ENCODE assay signal across 9 cellular contexts in the genomic region with DNA sequence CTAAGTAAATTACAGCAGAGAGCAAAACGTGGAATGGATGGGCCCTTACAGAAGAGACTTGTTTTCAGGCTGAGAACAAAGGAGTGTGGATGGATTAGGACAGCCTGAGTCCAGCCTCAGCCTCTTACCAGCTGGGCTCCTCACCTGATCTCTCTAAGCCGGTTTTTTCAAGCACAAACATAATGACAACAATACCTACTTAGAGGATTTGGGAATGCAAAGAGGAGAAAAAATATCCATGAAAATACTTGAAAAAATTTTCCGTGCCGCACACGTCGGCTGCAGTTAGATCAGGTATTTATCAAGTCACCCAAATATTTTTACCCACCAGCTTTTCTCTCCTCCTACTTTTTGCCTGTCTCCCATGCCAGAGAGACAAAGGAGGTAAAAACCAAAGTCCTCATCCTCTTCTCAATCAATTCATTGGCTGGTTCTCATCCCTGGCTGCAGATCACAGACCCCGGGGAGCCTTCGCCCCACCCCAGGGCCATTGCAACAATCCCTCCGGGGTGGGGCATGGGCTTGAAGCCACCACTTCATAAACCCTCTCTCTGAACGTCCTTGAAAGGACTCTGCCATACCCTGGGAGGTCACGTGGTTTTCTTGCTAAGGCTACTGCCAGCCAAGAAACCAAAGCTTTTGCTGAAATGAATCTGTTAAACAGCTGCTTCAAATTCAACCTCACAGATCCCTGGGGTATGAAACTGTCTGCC. TPM values are rescaled to one million over a fixed set of nuclear protein-coding genes. Genes with fewer than 3 reads are reported as not detected.
DNase-seq lines count a peak whose midpoint lies in the region; ATAC-seq and TF ChIP-seq lines count a peak whose summit lies in the region.
"Had no signal": no experiment of that assay in that cellular context is flagged by ENCODE, and none has a peak within 500 bp of the region (broad histone marks: within the 10 kb centered on the region; RNA-seq: fewer than 3 reads in every experiment).

No MANE protein-coding gene starts in this region.

- TF ChIP-seq CTCF in BE2C (IDR thresholded peaks at IDR 0.05; ENCODE audit: low read depth, low read length) (no peak), PC-9 (conservative IDR thresholded peaks at IDR 0.05) (no peak)

- CTCF ChIA-PET in PC-9 (lab: Charles Lee), result interaction anchor here (0.5 to 0.9 kb wide), 3 partner anchors 20 to 31 kb away, joined by 3 read pairs; no protein-coding TSS in a partner anchor

- H3K9ac ChIP-seq in mucosa of stomach (ENCODE audit: low read length), result peak overlapping the region; percentile 18

- POLR2A ChIA-PET in PC-9 (lab: Charles Lee; ENCODE audit: unreplicated experiment), result no interaction called here

- H4K20me1 ChIP-seq in PC-9 (ENCODE audit: insufficient read depth), result no peaks in the 10 kb centered on the region

- H3K9me2 ChIP-seq in PC-9 (ENCODE audit: insufficient read depth), result no peaks in the 10 kb centered on the region

- no peak overlapping the region for H3K27ac ChIP-seq in PC-9

- H3K36me3 ChIP-seq in BE2C, result no peaks in the 10 kb centered on the region
- H3K36me3 ChIP-seq in mucosa of stomach (ENCODE audit: control insufficient read depth, insufficient read depth, low read length), result no peaks in the 10 kb centered on the region
- H3K36me3 ChIP-seq in PC-9 (ENCODE audit: low read depth), result no peaks in the 10 kb centered on the region

- H3K9me3 ChIP-seq in BE2C (no peaks in the 10 kb centered on the region), mucosa of stomach (ENCODE audit: control insufficient read depth, low read length) (no peaks in the 10 kb centered on the region), PC-9 (ENCODE audit: insufficient read depth, low read depth) (no peaks in the 10 kb centered on the region)

- no TSS peak for BruUV-seq in PC-9 (replicated peaks; lab: Mats Ljungman, UMichigan)

- no peak overlapping the region for H3K4me3 ChIP-seq in BE2C (ENCODE audit: low read depth, low read length)
- H3K4me3 ChIP-seq in mucosa of stomach (ENCODE audit: low read length), result no peak overlapping the region
- no peak overlapping the region for H3K4me3 ChIP-seq in PC-9

- peaks cover 7% of the 10 kb centered on the region; the same call in 1 of the 2 replicates for H3F3A ChIP-seq in PC-9 (ENCODE audit: insufficient read depth, low read depth)

- H3K79me2 ChIP-seq in PC-9 (ENCODE audit: low read depth), result no peaks in the 10 kb centered on the region

- DNase-seq in BE2C, result peak; percentile 46
- DNase-seq in NCI-H146 treated with DMSO at 0.1 percent for 48 hours (lab: John Stamatoyannopoulos, UW; ENCODE audit: unreplicated experiment), result peak; percentile 44
- peak; percentile 44 for DNase-seq in cerebellar cortex (ENCODE audit: low spot score)
- no peak for DNase-seq in CD1c-positive myeloid dendritic cell (ENCODE audit: extremely low spot score)
- DNase-seq in activated CD8-positive, alpha-beta memory T cell treated with anti-CD3 and anti-CD28 coated beads, Interleukin-2, amount 50 U/mL, for 4 hours, result no peak
- no peak for DNase-seq in PC-9
- DNase-seq: naive B cell had no signal

- H3K27me3 ChIP-seq in BE2C (no peaks in the 10 kb centered on the region), mucosa of stomach (ENCODE audit: control insufficient read depth, insufficient read depth, low read length) (no peaks in the 10 kb centered on the region), PC-9 (ENCODE audit: insufficient read depth, low read depth) (no peaks in the 10 kb centered on the region)

- ATAC-seq in GM19452 (IDR thresholded peaks at IDR 0.05; ENCODE audit: unreplicated experiment), result no peak

- H2AFZ ChIP-seq in PC-9, result no peak overlapping the region

- intact Hi-C loops in PC-9 (cut with micrococcal nuclease; ENCODE audit: unreplicated experiment), result no loop called here

- H3K4me1 ChIP-seq in BE2C, result peaks cover 10% of the 10 kb centered on the region; the same call in 1 of the 2 replicates
- peaks cover 12% of the 10 kb centered on the region for H3K4me1 ChIP-seq in mucosa of stomach (ENCODE audit: control insufficient read depth, insufficient read depth, low read length)
- H3K4me1 ChIP-seq in PC-9 (replicated peaks; ENCODE audit: insufficient read depth), result no peaks in the 10 kb centered on the region

- H3K4me2 ChIP-seq in PC-9, result no peak overlapping the region

RNA-seq across cellular contexts. Expression of gene GTF2I, which starts 29.7 kb away (rescaled TPM):
- 115 TPM for polyA plus RNA-seq in BE2C (2012; ENCODE audit: insufficient read depth, insufficient read length, low read depth)
- total RNA-seq in PC-9 (2021), result 364 and 374 TPM in 2 replicates

Comparison
In these comparisons a context has a peak if more than half of its experiments do, and no peak if none do; other contexts are left out.
1. DNase-seq: peak in BE2C (single experiment), NCI-H146 treated with DMSO at 0.1 percent for 48 hours (single experiment) and cerebellar cortex (single experiment); none in CD1c-positive myeloid dendritic cell (single experiment), activated CD8-positive, alpha-beta memory T cell treated with anti-CD3 and anti-CD28 coated beads, Interleukin-2, amount 50 U/mL, for 4 hours (single experiment) and PC-9 (0 of 2).